8 cellular contexts compared by ENCODE assay signal in genomic region chr18:9771261-9771976, GRCh38.
DNase-seq lines count a peak whose midpoint lies in the region; ATAC-seq, FAIRE-seq and TF ChIP-seq lines count a peak whose summit lies in the region.

No MANE protein-coding gene starts in this region.

- H2BK120ac ChIP-seq in H1 (replicated peaks; ENCODE audit: low read depth, low read length) (peak overlapping the region; percentile 38), mesenchymal stem cell (ENCODE audit: low read depth, low read length) (no peak overlapping the region)

- no peaks in the 10 kb centered on the region for H3K23me2 ChIP-seq in H1 (ENCODE audit: low read depth, low read length)

- H2BK15ac ChIP-seq in H1 (ENCODE audit: low read length) (no peak overlapping the region), mesenchymal stem cell (ENCODE audit: low read depth, poor library complexity, severe bottlenecking) (no peak overlapping the region)

- no peaks in the 10 kb centered on the region for H3K36me3 Mint-ChIP-seq in CD4-positive, alpha-beta memory T cell

- FAIRE-seq in H1 (lab: Jason Lieb, UNC) = no peak

- H4K5ac ChIP-seq in H1 (ENCODE audit: insufficient read length, low read depth, low read length) = no peak overlapping the region

- H2AFZ ChIP-seq in H1 (ENCODE audit: low read length) = peak overlapping the region; percentile 64; the same call in 1 of the 2 replicates
- no peak overlapping the region for H2AFZ ChIP-seq in mesenchymal stem cell (ENCODE audit: low read depth, low read length)

- peak in 3 of 5 donors; percentile 5 to 13 (median 12) for DNase-seq in CD4-positive, alpha-beta memory T cell
- DNase-seq in GM20000 (ENCODE audit: low spot score) (peak; percentile 64), NCI-H1092 treated with DMSO at 0.1 percent for 48 hours (lab: John Stamatoyannopoulos, UW) (peak; percentile 27), H1 (ENCODE audit: low read depth in 1 of 2, low spot score in 2 of 2) (peak; percentile 59 to 99), mesenchymal stem cell (peak; percentile 84)
- peak; percentile 16 to 33 for DNase-seq in activated CD4-positive, alpha-beta T cell treated with anti-CD3 and anti-CD28 coated beads, Interleukin-2, amount 50 U/mL, for 4 hours
- peak; percentile 39 for DNase-seq in stimulated activated CD8-positive, alpha-beta memory T cell treated with anti-CD3 and anti-CD28 coated beads, Interleukin-12 subunit alpha, Interleukin-12 subunit beta, amount 100 ng/mL, for 4 hours (ENCODE audit: low read depth)

- H4K91ac ChIP-seq in H1 (replicated peaks; ENCODE audit: insufficient read length, low read length) (no peak overlapping the region), mesenchymal stem cell (ENCODE audit: low read length) (no peak overlapping the region)

- H3K9me3 Mint-ChIP-seq in CD4-positive, alpha-beta memory T cell = peaks cover 0 to 7% (median 0%) of the 10 kb centered on the region in 8 donors

- peak overlapping the region; percentile 7; the same call in 1 of the 2 replicates for H3K18ac ChIP-seq in H1 (ENCODE audit: extremely low read depth, low read length)
- no peak overlapping the region for H3K18ac ChIP-seq in mesenchymal stem cell (ENCODE audit: low read depth in 1 of 2, low read length in 2 of 2)

- H2BK5ac ChIP-seq in H1 (ENCODE audit: low read depth, low read length) (no peak overlapping the region), mesenchymal stem cell (ENCODE audit: low read depth, low read length, poor library complexity, severe bottlenecking) (no peak overlapping the region)

- no peaks in the 10 kb centered on the region for H3K4me1 ChIP-seq in CD4-positive, alpha-beta memory T cell (ENCODE audit: insufficient read depth, low read length)
- H3K4me1 ChIP-seq in H1 (replicated peaks in 1 of 4; ENCODE audit: control insufficient read depth in 3 of 4, insufficient read depth in 4 of 4, low read length in 3 of 4) (peaks cover 2 to 9% (median 3%) of the 10 kb centered on the region in 4 experiments), mesenchymal stem cell (ENCODE audit: control insufficient read depth, insufficient read depth, low read depth, low read length) (peaks cover 3% of the 10 kb centered on the region)

- H3K14ac ChIP-seq in H1 (ENCODE audit: insufficient read length) (no peak overlapping the region), mesenchymal stem cell (ENCODE audit: low read length in 2 of 2) (no peak overlapping the region)

- H3K56ac ChIP-seq in H1 (replicated peaks; ENCODE audit: insufficient read length, low read depth, low read length) = no peak overlapping the region

- H2BK20ac ChIP-seq in H1 (ENCODE audit: low read length) = no peak overlapping the region

- peak; percentile 89 for TF ChIP-seq CTCF in GM20000 (IDR thresholded peaks at IDR 0.05; ENCODE audit: extremely low read depth, missing control alignments)
- TF ChIP-seq CTCF in H1 (IDR thresholded peaks at IDR 0.05; ENCODE audit: control extremely low read depth in 1 of 3, insufficient read depth in 1 of 3, low read depth in 1 of 3, low read length in 3 of 3) = peak; percentile 97 to 99 (median 99)

- TF ChIP-seq EP300 in H1 (IDR thresholded peaks at IDR 0.05; ENCODE audit: borderline replicate concordance in 1 of 2, low read depth in 2 of 2, low read length in 2 of 2) = no peak

- H3K4me2 ChIP-seq in H1 (ENCODE audit: insufficient read depth in 1 of 2, low read depth in 2 of 2, low read length in 2 of 2) = no peak overlapping the region
- peak overlapping the region; percentile 7 for H3K4me2 ChIP-seq in mesenchymal stem cell (ENCODE audit: low read length, poor library complexity, severe bottlenecking)

- H3K79me2 ChIP-seq in H1 (ENCODE audit: control insufficient read depth in 1 of 2, insufficient read depth in 2 of 2, low read length in 2 of 2) = no peaks in the 10 kb centered on the region

- no peaks in the 10 kb centered on the region for H3K4me1 Mint-ChIP-seq in CD4-positive, alpha-beta memory T cell

- H4K20me1 ChIP-seq in H1 (replicated peaks in 1 of 2; ENCODE audit: control insufficient read depth in 1 of 2, insufficient read depth in 2 of 2, low read length in 2 of 2) = no peaks in the 10 kb centered on the region

- peak; percentile 91 to 95 for TF ChIP-seq RAD21 in H1 (IDR thresholded peaks at IDR 0.05 in 1 of 2, conservative IDR thresholded peaks at IDR 0.05 in 1 of 2; ENCODE audit: low read depth in 2 of 2, low read length in 2 of 2)

- H3K27me3 ChIP-seq in CD4-positive, alpha-beta memory T cell (ENCODE audit: insufficient read depth, low read length) = no peaks in the 10 kb centered on the region
- H3K27me3 ChIP-seq in H1 (replicated peaks in 1 of 4; ENCODE audit: control insufficient read depth in 3 of 4, extremely low read depth in 1 of 4, insufficient read depth in 3 of 4, low read length in 3 of 4) (no peaks in the 10 kb centered on the region), mesenchymal stem cell (ENCODE audit: control insufficient read depth in 1 of 2, insufficient read depth in 1 of 2, low read length in 2 of 2) (no peaks in the 10 kb centered on the region)

- POLR2A ChIA-PET in CD4-positive, alpha-beta memory T cell (lab: Charles Lee; ENCODE audit: partially characterized antibody) = no interaction called here
- POLR2A ChIA-PET in H1 (lab: Charles Lee; ENCODE audit: partially characterized antibody) = no interaction called here

- intact Hi-C loops in CD4-positive, alpha-beta memory T cell (cut with micrococcal nuclease) = no loop called here

- H3K4me3 ChIP-seq in CD4-positive, alpha-beta memory T cell (ENCODE audit: low read length in 2 of 2) = no peak overlapping the region
- H3K4me3 ChIP-seq in H1 (ENCODE audit: extremely low read depth in 1 of 4, insufficient read depth in 2 of 4, low read depth in 3 of 4, low read length in 4 of 4) (no peak overlapping the region), mesenchymal stem cell (ENCODE audit: insufficient read depth in 1 of 2, low read depth in 1 of 2, low read length in 2 of 2) (no peak overlapping the region)

- 0 out of 2 replicates have a peak overlapping the region, but pooled peaks have one; percentile 45 for H2AK5ac ChIP-seq in H1 (ENCODE audit: low read depth, low read length)
- no peak overlapping the region for H2AK5ac ChIP-seq in mesenchymal stem cell (ENCODE audit: low read length, severe bottlenecking)

- ATAC-seq in GM18858 (IDR thresholded peaks at IDR 0.05; ENCODE audit: unreplicated experiment) = no peak

- 35% methylated on average over 18 of the region's 18 CpGs; no CpG with 5 or more reads in 1 of the 2 experiments for WGBS in H1 (ENCODE audit: extremely low coverage in 1 of 2, insufficient coverage in 1 of 2, insufficient read length in 1 of 2, insufficient replicate concordance in 2 of 2, low coverage in 1 of 2, low lambda C conversion rate in 2 of 2, missing lambda C conversion rate in 1 of 2), 2 experiments
- WGBS in mesenchymal stem cell = 13% methylated on average over 16 of the region's 18 CpGs

- H3K27me3 Mint-ChIP-seq in CD4-positive, alpha-beta memory T cell = peaks cover 16 to 28% of the 10 kb centered on the region in 2 donors

- H3K23ac ChIP-seq in H1 (ENCODE audit: insufficient read length) (no peak overlapping the region), mesenchymal stem cell (ENCODE audit: low read length in 2 of 2) (no peak overlapping the region)

- no peaks in the 10 kb centered on the region for H3K36me3 ChIP-seq in CD4-positive, alpha-beta memory T cell (ENCODE audit: insufficient read depth, low read length)
- H3K36me3 ChIP-seq in H1 (ENCODE audit: control insufficient read depth in 2 of 4, insufficient read depth in 4 of 4, low read length in 3 of 4) = no peaks in the 10 kb centered on the region
- no peaks in the 10 kb centered on the region for H3K36me3 ChIP-seq in mesenchymal stem cell (ENCODE audit: control insufficient read depth in 1 of 2, insufficient read depth in 2 of 2, low read depth in 1 of 2, low read length in 2 of 2)

- no peak overlapping the region for H3K4ac ChIP-seq in H1 (replicated peaks; ENCODE audit: insufficient read length, low read depth, low read length)
- H3K4ac ChIP-seq in mesenchymal stem cell (ENCODE audit: low read depth in 1 of 2, low read length in 2 of 2) = no peak overlapping the region

- no peak for TF ChIP-seq POLR2A in H1 (IDR thresholded peaks at IDR 0.05; ENCODE audit: control extremely low read depth in 1 of 2, low read depth in 2 of 2, low read length in 2 of 2)

- no peaks in the 10 kb centered on the region for H3K9me3 ChIP-seq in CD4-positive, alpha-beta memory T cell (ENCODE audit: control insufficient read depth in 1 of 2, low read length in 2 of 2)
- H3K9me3 ChIP-seq in H1 (ENCODE audit: insufficient read depth in 2 of 2, low read depth in 1 of 2, low read length in 1 of 2) (no peaks in the 10 kb centered on the region), mesenchymal stem cell (ENCODE audit: control insufficient read depth, low read length) (no peaks in the 10 kb centered on the region)

- H4K8ac ChIP-seq in H1 (ENCODE audit: extremely low read depth, insufficient read depth, low read length) (no peak overlapping the region), mesenchymal stem cell (ENCODE audit: low read length) (peak overlapping the region; percentile 91)

- CTCF ChIA-PET in CD4-positive, alpha-beta memory T cell (lab: Charles Lee; ENCODE audit: partially characterized antibody) = no interaction called here
- CTCF ChIA-PET in H1 (lab: Charles Lee; ENCODE audit: partially characterized antibody) = interaction anchor here (0.6 to 2.3 kb wide), 14 partner anchors 10 to 180 kb away, joined by 3 to 13 read pairs (median 5); no protein-coding TSS in a partner anchor

- H3K9ac ChIP-seq in H1 (replicated peaks in 1 of 4; ENCODE audit: extremely low read depth in 1 of 4, low read depth in 3 of 4, low read length in 3 of 4) = no peak overlapping the region
- no peak overlapping the region for H3K9ac ChIP-seq in mesenchymal stem cell (ENCODE audit: low read length)

- H2BK12ac ChIP-seq in H1 (ENCODE audit: low read depth, low read length) = no peak overlapping the region; the same call in 1 of the 2 replicates
- no peak overlapping the region for H2BK12ac ChIP-seq in mesenchymal stem cell (ENCODE audit: low read length in 2 of 2)

- H3K4me3 Mint-ChIP-seq in CD4-positive, alpha-beta memory T cell = no peak overlapping the region

- no peak overlapping the region for H3K27ac Mint-ChIP-seq in CD4-positive, alpha-beta memory T cell

- no peak overlapping the region for H3K27ac ChIP-seq in CD4-positive, alpha-beta memory T cell (ENCODE audit: low read depth, low read length)
- H3K27ac ChIP-seq in H1 (ENCODE audit: low read depth, low read length) (no peak overlapping the region), mesenchymal stem cell (ENCODE audit: low read length, poor library complexity, severe bottlenecking) (no peak overlapping the region)

- H3K79me1 ChIP-seq in H1 (ENCODE audit: low read depth, low read length) = no peaks in the 10 kb centered on the region
- H3K79me1 ChIP-seq in mesenchymal stem cell (replicated peaks; ENCODE audit: low read length, poor library complexity, severe bottlenecking) = peaks cover 12% of the 10 kb centered on the region

TF ChIP-seq in H1, 55 proteins besides CTCF, POLR2A, EP300 and RAD21 (continues in another document):
- TF ChIP-seq GABPA (IDR thresholded peaks at IDR 0.05; ENCODE audit: borderline replicate concordance, insufficient read depth, low read length) (peak; percentile 52; the same call in 1 of the 2 replicates), BACH1 (IDR thresholded peaks at IDR 0.05; ENCODE audit: low read length) (0 out of 2 replicates have a peak, but pooled peaks have one; percentile 6), YY1 (IDR thresholded peaks at IDR 0.05; ENCODE audit: low read depth, low read length) (0 out of 2 replicates have a peak, but pooled peaks have one; percentile 60)

Comparison
In these comparisons a context has a peak if more than half of its experiments do, and no peak if none do; other contexts are left out.
1. DNase-seq: peak in every context shown above with its lines; median percentile 84 in mesenchymal stem cell; 79 in H1; 64 in GM20000; 39 in stimulated activated CD8-positive, alpha-beta memory T cell treated with anti-CD3 and anti-CD28 coated beads, Interleukin-12 subunit alpha, Interleukin-12 subunit beta, amount 100 ng/mL, for 4 hours; 27 in NCI-H1092 treated with DMSO at 0.1 percent for 48 hours; 24 in activated CD4-positive, alpha-beta T cell treated with anti-CD3 and anti-CD28 coated beads, Interleukin-2, amount 50 U/mL, for 4 hours; 12 in CD4-positive, alpha-beta memory T cell.